8 cellular contexts compared by ENCODE assay signal in genomic region chr21:44938976-44939531, GRCh38. TPM values are rescaled to one million over a fixed set of nuclear protein-coding genes. Genes with fewer than 3 reads are reported as not detected.
A peak's percentile ranks its signal among the peaks of the same experiment; 100 is the strongest.
DNase-seq lines count a peak whose midpoint lies in the region; ATAC-seq and TF ChIP-seq lines count a peak whose summit lies in the region.

No MANE protein-coding gene starts in this region.

- CTCF ChIA-PET in T-cell (lab: Charles Lee) = no interaction called here

- peak overlapping the region; percentile 81 to 85 for H3K27ac Mint-ChIP-seq in T-cell

- in situ Hi-C loops in G401 (cut with HindIII; ENCODE audit: low sequenced_read_pairs) = no loop called here

- ATAC-seq in T-cell (replicated peaks in 1 of 4) (no peak), gastroesophageal sphincter (no peak), sciatic nerve (peak; percentile 11), HG03457 (IDR thresholded peaks at IDR 0.05; ENCODE audit: unreplicated experiment) (no peak), HG02981 (IDR thresholded peaks at IDR 0.05; ENCODE audit: unreplicated experiment) (no peak)

- peaks cover 9% of the 10 kb centered on the region for H3K36me3 Mint-ChIP-seq in T-cell

- TF ChIP-seq CTCF in GM12865 (IDR thresholded peaks at IDR 0.05; ENCODE audit: insufficient read depth, low read depth, low read length, missing control alignments) = no peak
- no peak for TF ChIP-seq CTCF in gastroesophageal sphincter (IDR thresholded peaks at IDR 0.05)

- H3K9me3 ChIP-seq in gastroesophageal sphincter = no peaks in the 10 kb centered on the region

- peak overlapping the region in 3 of 4 donors; percentile 75 to 86 (median 79) for H3K27ac ChIP-seq in gastroesophageal sphincter

- WGBS in gastroesophageal sphincter (ENCODE audit: low coverage in 1 of 2), 2 donors = 64% methylated on average over 4 of the region's 15 CpGs; no CpG with 5 or more reads in 1 of the 2 donors

- H3K4me1 ChIP-seq in gastroesophageal sphincter = peaks cover 0 to 32% (median 15%) of the 10 kb centered on the region in 3 donors

- intact Hi-C loops in sciatic nerve (cut with DNase I) = no loop called here

- no peak for TF ChIP-seq EP300 in gastroesophageal sphincter (IDR thresholded peaks at IDR 0.05)

- peaks cover 38 to 41% (median 40%) of the 10 kb centered on the region in 3 donors for H3K4me1 Mint-ChIP-seq in T-cell

- POLR2A ChIA-PET in T-cell (lab: Charles Lee) = no interaction called here

- no peak for DNase-seq in GM12865 (ENCODE audit: low read depth)
- no peak for DNase-seq in T-cell
- peak; percentile 34 for DNase-seq in sciatic nerve (ENCODE audit: low spot score)
- no peak for DNase-seq in G401 (ENCODE audit: low spot score)
- DNase-seq in Ammon's horn (ENCODE audit: low spot score) = no peak

- H3K27me3 Mint-ChIP-seq in T-cell = no peaks in the 10 kb centered on the region

- peak overlapping the region; percentile 89 for H3K4me3 ChIP-seq in GM12865 (ENCODE audit: low read depth, low read length)
- peak overlapping the region; percentile 89 to 100 for H3K4me3 ChIP-seq in gastroesophageal sphincter

- H3K36me3 ChIP-seq in gastroesophageal sphincter = peaks cover 0 to 9% of the 10 kb centered on the region in 2 donors

- H3K9me3 Mint-ChIP-seq in T-cell = no peaks in the 10 kb centered on the region

- peak overlapping the region; percentile 84 to 96 (median 86) for H3K4me3 Mint-ChIP-seq in T-cell

- H3K27me3 ChIP-seq in gastroesophageal sphincter = peaks cover 15% of the 10 kb centered on the region

- TF ChIP-seq POLR2A in gastroesophageal sphincter (IDR thresholded peaks at IDR 0.05) = no peak

RNA-seq across cellular contexts. Expression of gene SLX9, which starts 0.8 kb away (rescaled TPM):
- 10 to 100 TPM; 16.7 to 32.2 (median 26.7) TPM for total RNA-seq in T-cell
- total RNA-seq in gastroesophageal sphincter = 10 to 100 TPM; 15.7 to 53.9 (median 36.4) TPM
- 17.1 TPM for total RNA-seq in sciatic nerve
- 48.2 and 77.4 TPM in 2 replicates for total RNA-seq in G401 (2014; rRNA removed; shearing (Covaris generic))

RNA-seq across cellular contexts. Expression of gene ITGB2, which starts 18.4 kb away (rescaled TPM):
- total RNA-seq in T-cell = 100 to 1,000 TPM; 249 to 498 (median 304) TPM
- total RNA-seq in gastroesophageal sphincter = 100 to 1,000 TPM in 1 of 4 donors, 10 to 100 TPM in 3; 10.4 to 112 (median 41.4) TPM
- total RNA-seq in sciatic nerve = 56.7 TPM
- not detected in 2 replicates for total RNA-seq in G401 (2014; rRNA removed; shearing (Covaris generic))

Comparison
In these comparisons a context has a peak if more than half of its experiments do, and no peak if none do; other contexts are left out.
1. RNA of gene ITGB2, which starts 18.4 kb away (total RNA-seq): 249 to 498 TPM in T-cell, 10.4 to 112 TPM in gastroesophageal sphincter and 56.7 TPM in sciatic nerve (single experiment); not detected in G401; every median in the first group is over 10 times any median in the second.